In genomic region chr2:241686649-241687425, GRCh38 we compare ENCODE assay signal across 8 cellular contexts. TPM values are rescaled to one million over a fixed set of nuclear protein-coding genes. Genes with fewer than 3 reads are reported as not detected.
A peak's percentile ranks its signal among the peaks of the same experiment; 100 is the strongest.
DNase-seq lines count a peak whose midpoint lies in the region; ATAC-seq and TF ChIP-seq lines count a peak whose summit lies in the region.

Gene DTYMK (minus strand): TSS chr2:241686815. CDS start chr2:241686783, 32 bp downstream.

- CTCF ChIA-PET in PC-3 (lab: Charles Lee): no interaction called here

- H3K9me3 ChIP-seq in PC-3 (ENCODE audit: low read length): no peaks in the 10 kb centered on the region

- intact Hi-C loops in PC-3 (cut with micrococcal nuclease): loop anchor here (2.0 kb wide), 1 partner anchor 16 kb away; the partner anchor contains the start of gene ING5

- H3F3A ChIP-seq in PC-3 (ENCODE audit: low read length, unreplicated experiment): no peaks in the 10 kb centered on the region

- peak within 1 kb of the TSS; percentile 85 for H2AFZ ChIP-seq in PC-3 (ENCODE audit: low read length)

- H3K4me2 ChIP-seq in PC-3 (ENCODE audit: low read length): peak within 1 kb of the TSS; percentile 96

- no peak for TF ChIP-seq CTCF in PC-3 (conservative IDR thresholded peaks at IDR 0.05; ENCODE audit: low read depth, low read length)

- peaks cover 62% of the 10 kb centered on the region for H3K79me2 ChIP-seq in PC-3 (ENCODE audit: low read length)

- peaks cover 16% of the 10 kb centered on the region for H3K4me1 ChIP-seq in PC-3 (ENCODE audit: insufficient read depth, low read length)

- no peaks in the 10 kb centered on the region for H3K9me2 ChIP-seq in PC-3 (replicated peaks; ENCODE audit: low read length)

- H3K36me3 ChIP-seq in PC-3 (ENCODE audit: low read depth, low read length): peaks cover 24% of the 10 kb centered on the region

- DNase-seq in DMS114 treated with DMSO at 0.1 percent for 48 hours (lab: John Stamatoyannopoulos, UW; ENCODE audit: unreplicated experiment) (peak; percentile 84), PC-3 (peak; percentile 97), activated T-cell treated with anti-CD3 and anti-CD28 coated beads for 48 hours (ENCODE audit: low read depth) (peak; percentile 96), epithelial cell of prostate (ENCODE audit: low read depth, low spot score) (peak; percentile 68), mucosa of gallbladder (ENCODE audit: low spot score) (peak; percentile 97)
- DNase-seq in Jurkat, Clone E6-1 (ENCODE audit: low read depth, low spot score): peak; percentile 91
- DNase-seq in stimulated activated CD8-positive, alpha-beta memory T cell treated with anti-CD3 and anti-CD28 coated beads, Interleukin-4, amount 100 ng/mL, for 4 hours (ENCODE audit: low read depth in 2 of 2, low spot score in 1 of 2): peak; percentile 82 to 89

- H3K4me3 ChIP-seq in Jurkat, Clone E6-1 (ENCODE audit: low read length): peak within 1 kb of the TSS; percentile 95
- H3K4me3 ChIP-seq in PC-3 (ENCODE audit: low read length): peak within 1 kb of the TSS; percentile 96

- POLR2A ChIA-PET in PC-3 (lab: Charles Lee; ENCODE audit: unreplicated experiment): interaction anchor here (0.6 to 1.0 kb wide), 4 partner anchors 12 to 54 kb away, joined by 3 to 5 read pairs (median 4); partner anchors contain the start of gene ING5

- no peaks in the 10 kb centered on the region for H4K20me1 ChIP-seq in PC-3 (ENCODE audit: low read length)

- BruUV-seq in PC-3 (replicated peaks; lab: Mats Ljungman, UMichigan): no TSS peak

- ATAC-seq in GM21576 (IDR thresholded peaks at IDR 0.05; ENCODE audit: unreplicated experiment) (peak; percentile 92), PC-3 (peak; percentile 97)

- no peaks in the 10 kb centered on the region for H3K27me3 ChIP-seq in PC-3 (ENCODE audit: low read length)

- peak within 1 kb of the TSS; percentile 99 for H3K9ac ChIP-seq in PC-3 (ENCODE audit: low read length)

- H3K27ac ChIP-seq in PC-3 (ENCODE audit: low read length) (peak within 1 kb of the TSS; percentile 80), epithelial cell of prostate (peak within 1 kb of the TSS; percentile 78)

RNA-seq across cellular contexts. Expression of gene DTYMK, which starts in this region (rescaled TPM):
- polyA plus RNA-seq in Jurkat, Clone E6-1 (2012; ENCODE audit: insufficient read depth, insufficient read length): 82.2 TPM
- total RNA-seq in PC-3 (2014; rRNA removed) (130 and 155 TPM in 2 replicates), mucosa of gallbladder (26.2 TPM)

Comparison
In these comparisons a context has a peak if more than half of its experiments do, and no peak if none do; other contexts are left out.
1. Peak in every context shown above with its lines: DNase-seq, ATAC-seq, H3K4me3 ChIP-seq and H3K27ac ChIP-seq.